ENCODE assay signal across 1 cellular context in genomic region chr4:10182446-10183424, GRCh38.
A peak's percentile ranks its signal among the peaks of the same experiment; 100 is the strongest.
TF ChIP-seq lines count a peak whose summit lies in the region.

No MANE protein-coding gene starts in this region.

TF ChIP-seq in K562, 482 proteins besides CTCF, POLR2A, EP300 and RAD21 (continued from another document and continues in another):
- TF ChIP-seq ATF3 (IDR thresholded peaks at IDR 0.05) = no peak
- TF ChIP-seq ATF3 (CRISPR knock-in tag; conservative IDR thresholded peaks at IDR 0.05) = no peak
- no peak for TF ChIP-seq HMGXB4 (CRISPR knock-in tag; IDR thresholded peaks at IDR 0.05)
- TF ChIP-seq FOXJ2 (tag; IDR thresholded peaks at IDR 0.05) = 0 out of 2 replicates have a peak, but pooled peaks have one; percentile 45
- TF ChIP-seq SAFB2 (IDR thresholded peaks at IDR 0.05; ENCODE audit: borderline replicate concordance, low read depth, low read length, severe bottlenecking) = no peak
- no peak for TF ChIP-seq SMARCE1 (IDR thresholded peaks at IDR 0.05)
- TF ChIP-seq ZNF780A (CRISPR knock-in tag; IDR thresholded peaks at IDR 0.05) = no peak
- TF ChIP-seq RFX5 (IDR thresholded peaks at IDR 0.05; ENCODE audit: low read depth, low read length) = no peak
- no peak for TF ChIP-seq GMEB1 (CRISPR knock-in tag; IDR thresholded peaks at IDR 0.05)
- no peak for TF ChIP-seq SIN3A (IDR thresholded peaks at IDR 0.05; ENCODE audit: borderline replicate concordance in 2 of 2, control insufficient read depth in 1 of 2, low read depth in 2 of 2, low read length in 2 of 2)
- no peak for TF ChIP-seq ZNF41 (CRISPR knock-in tag; conservative IDR thresholded peaks at IDR 0.05)
- TF ChIP-seq BMI1 (IDR thresholded peaks at IDR 0.05; ENCODE audit: low read length) = peak; percentile 64; the same call in 1 of the 2 replicates
- TF ChIP-seq MEF2D (tag; conservative IDR thresholded peaks at IDR 0.05; ENCODE audit: low read depth) = no peak; the same call in 1 of the 2 replicates
- no peak for TF ChIP-seq SMARCA5 (IDR thresholded peaks at IDR 0.05)
- no peak for TF ChIP-seq NEUROD1 (IDR thresholded peaks at IDR 0.05; ENCODE audit: borderline replicate concordance, low read depth, low read length, partially characterized antibody)
- 0 out of 2 replicates have a peak, but pooled peaks have one; percentile 17 for TF ChIP-seq BCL6 (CRISPR knock-in tag; IDR thresholded peaks at IDR 0.05)
- no peak for TF ChIP-seq ELF4 (CRISPR knock-in tag; IDR thresholded peaks at IDR 0.05)
- no peak for TF ChIP-seq RCOR1 (IDR thresholded peaks at IDR 0.05; ENCODE audit: borderline replicate concordance in 1 of 2, low read depth in 2 of 2, low read length in 2 of 2)
- no peak for TF ChIP-seq ZNF121 (CRISPR knock-in tag; conservative IDR thresholded peaks at IDR 0.05)
- TF ChIP-seq MAX (CRISPR knock-in tag; IDR thresholded peaks at IDR 0.05) = no peak
- no peak for TF ChIP-seq LEF1 (IDR thresholded peaks at IDR 0.05)
- TF ChIP-seq MITF (IDR thresholded peaks at IDR 0.05) = no peak
- TF ChIP-seq ZNF23 (CRISPR knock-in tag; IDR thresholded peaks at IDR 0.05) = no peak; the same call in 1 of the 2 replicates
- no peak for TF ChIP-seq FOXP4 (CRISPR knock-in tag; IDR thresholded peaks at IDR 0.05; ENCODE audit: borderline replicate concordance)
- no peak for TF ChIP-seq SP1 (CRISPR knock-in tag; IDR thresholded peaks at IDR 0.05)
- no peak for TF ChIP-seq KAT7 (CRISPR knock-in tag; IDR thresholded peaks at IDR 0.05; ENCODE audit: borderline replicate concordance)
- TF ChIP-seq RBFOX2 (IDR thresholded peaks at IDR 0.05; ENCODE audit: low read depth, low read length) = no peak
- TF ChIP-seq SRF (CRISPR knock-in tag; IDR thresholded peaks at IDR 0.05) = no peak
- TF ChIP-seq ZNF609 (CRISPR knock-in tag; IDR thresholded peaks at IDR 0.05; ENCODE audit: borderline replicate concordance) = no peak
- TF ChIP-seq ZNF586 (CRISPR knock-in tag; conservative IDR thresholded peaks at IDR 0.05) = no peak
- no peak for TF ChIP-seq NKRF (IDR thresholded peaks at IDR 0.05; ENCODE audit: borderline replicate concordance)
- no peak; the same call in 1 of the 2 replicates for TF ChIP-seq BACH1 (tag; IDR thresholded peaks at IDR 0.05)
- no peak for TF ChIP-seq HNRNPK (IDR thresholded peaks at IDR 0.05; ENCODE audit: low read depth, low read length, poor library complexity, severe bottlenecking)
- TF ChIP-seq E2F3 (CRISPR knock-in tag; IDR thresholded peaks at IDR 0.05) = no peak
- no peak for TF ChIP-seq E2F6 (IDR thresholded peaks at IDR 0.05; ENCODE audit: borderline replicate concordance in 1 of 2, extremely low read depth in 1 of 2, insufficient read depth in 1 of 2, insufficient read length in 1 of 2, low read depth in 1 of 2, low read length in 1 of 2, poor library complexity in 1 of 2, severe bottlenecking in 1 of 2)
- no peak for TF ChIP-seq ZNF280A (IDR thresholded peaks at IDR 0.05; ENCODE audit: low read depth, partially characterized antibody)
- peak; percentile 13; the same call in 1 of the 2 replicates for TF ChIP-seq NFRKB (IDR thresholded peaks at IDR 0.05; ENCODE audit: low read depth)
- TF ChIP-seq ZMIZ1 (IDR thresholded peaks at IDR 0.05; ENCODE audit: low read depth in 2 of 2, low read length in 2 of 2) = no peak
- no peak for TF ChIP-seq PML (IDR thresholded peaks at IDR 0.05; ENCODE audit: low read length)
